ENCODE assay signal across 1 cellular context in the genomic region with DNA sequence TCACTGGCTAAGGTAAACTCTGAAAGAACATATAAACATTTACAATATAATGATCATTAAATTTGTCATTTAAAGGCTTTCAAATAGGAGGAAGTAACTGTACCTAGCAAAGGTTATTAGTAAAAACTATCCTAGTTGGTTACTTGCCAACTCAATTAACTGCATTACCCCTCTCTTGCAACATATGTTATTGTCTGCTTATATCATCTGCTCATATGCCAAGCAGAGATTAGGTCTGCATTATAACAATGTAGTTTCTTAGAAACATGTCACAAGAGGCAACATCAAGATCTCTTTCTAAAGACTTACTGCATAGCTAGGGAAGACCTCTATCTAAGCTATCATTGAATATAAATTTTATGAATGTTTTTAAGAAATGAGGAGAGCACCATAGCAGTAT.
TF ChIP-seq lines count a peak whose summit lies in the region.

No MANE protein-coding gene starts in this region.

TF ChIP-seq in K562, 482 proteins besides CTCF, POLR2A, EP300 and RAD21 (continued from another document):
- TF ChIP-seq STAT5B (CRISPR knock-in tag; IDR thresholded peaks at IDR 0.05) = no peak
- peak in 1 of 2 experiments; percentile 50; a peak in 1 of 4 replicates for TF ChIP-seq TRIM24 (IDR thresholded peaks at IDR 0.05)
- TF ChIP-seq CEBPG (CRISPR knock-in tag; IDR thresholded peaks at IDR 0.05) = no peak
- peak; percentile 20 to 51; a peak in 1 of 4 replicates for TF ChIP-seq CEBPG (tag; conservative IDR thresholded peaks at IDR 0.05 in 1 of 2, IDR thresholded peaks at IDR 0.05 in 1 of 2)
- no peak for TF ChIP-seq MAZ (CRISPR knock-in tag; conservative IDR thresholded peaks at IDR 0.05 in 1 of 2, IDR thresholded peaks at IDR 0.05 in 1 of 2)
- TF ChIP-seq TAL1 (IDR thresholded peaks at IDR 0.05) = peak; percentile 43
- no peak for TF ChIP-seq FOXJ3 (CRISPR knock-in tag; IDR thresholded peaks at IDR 0.05)
- TF ChIP-seq, protein P1, sequence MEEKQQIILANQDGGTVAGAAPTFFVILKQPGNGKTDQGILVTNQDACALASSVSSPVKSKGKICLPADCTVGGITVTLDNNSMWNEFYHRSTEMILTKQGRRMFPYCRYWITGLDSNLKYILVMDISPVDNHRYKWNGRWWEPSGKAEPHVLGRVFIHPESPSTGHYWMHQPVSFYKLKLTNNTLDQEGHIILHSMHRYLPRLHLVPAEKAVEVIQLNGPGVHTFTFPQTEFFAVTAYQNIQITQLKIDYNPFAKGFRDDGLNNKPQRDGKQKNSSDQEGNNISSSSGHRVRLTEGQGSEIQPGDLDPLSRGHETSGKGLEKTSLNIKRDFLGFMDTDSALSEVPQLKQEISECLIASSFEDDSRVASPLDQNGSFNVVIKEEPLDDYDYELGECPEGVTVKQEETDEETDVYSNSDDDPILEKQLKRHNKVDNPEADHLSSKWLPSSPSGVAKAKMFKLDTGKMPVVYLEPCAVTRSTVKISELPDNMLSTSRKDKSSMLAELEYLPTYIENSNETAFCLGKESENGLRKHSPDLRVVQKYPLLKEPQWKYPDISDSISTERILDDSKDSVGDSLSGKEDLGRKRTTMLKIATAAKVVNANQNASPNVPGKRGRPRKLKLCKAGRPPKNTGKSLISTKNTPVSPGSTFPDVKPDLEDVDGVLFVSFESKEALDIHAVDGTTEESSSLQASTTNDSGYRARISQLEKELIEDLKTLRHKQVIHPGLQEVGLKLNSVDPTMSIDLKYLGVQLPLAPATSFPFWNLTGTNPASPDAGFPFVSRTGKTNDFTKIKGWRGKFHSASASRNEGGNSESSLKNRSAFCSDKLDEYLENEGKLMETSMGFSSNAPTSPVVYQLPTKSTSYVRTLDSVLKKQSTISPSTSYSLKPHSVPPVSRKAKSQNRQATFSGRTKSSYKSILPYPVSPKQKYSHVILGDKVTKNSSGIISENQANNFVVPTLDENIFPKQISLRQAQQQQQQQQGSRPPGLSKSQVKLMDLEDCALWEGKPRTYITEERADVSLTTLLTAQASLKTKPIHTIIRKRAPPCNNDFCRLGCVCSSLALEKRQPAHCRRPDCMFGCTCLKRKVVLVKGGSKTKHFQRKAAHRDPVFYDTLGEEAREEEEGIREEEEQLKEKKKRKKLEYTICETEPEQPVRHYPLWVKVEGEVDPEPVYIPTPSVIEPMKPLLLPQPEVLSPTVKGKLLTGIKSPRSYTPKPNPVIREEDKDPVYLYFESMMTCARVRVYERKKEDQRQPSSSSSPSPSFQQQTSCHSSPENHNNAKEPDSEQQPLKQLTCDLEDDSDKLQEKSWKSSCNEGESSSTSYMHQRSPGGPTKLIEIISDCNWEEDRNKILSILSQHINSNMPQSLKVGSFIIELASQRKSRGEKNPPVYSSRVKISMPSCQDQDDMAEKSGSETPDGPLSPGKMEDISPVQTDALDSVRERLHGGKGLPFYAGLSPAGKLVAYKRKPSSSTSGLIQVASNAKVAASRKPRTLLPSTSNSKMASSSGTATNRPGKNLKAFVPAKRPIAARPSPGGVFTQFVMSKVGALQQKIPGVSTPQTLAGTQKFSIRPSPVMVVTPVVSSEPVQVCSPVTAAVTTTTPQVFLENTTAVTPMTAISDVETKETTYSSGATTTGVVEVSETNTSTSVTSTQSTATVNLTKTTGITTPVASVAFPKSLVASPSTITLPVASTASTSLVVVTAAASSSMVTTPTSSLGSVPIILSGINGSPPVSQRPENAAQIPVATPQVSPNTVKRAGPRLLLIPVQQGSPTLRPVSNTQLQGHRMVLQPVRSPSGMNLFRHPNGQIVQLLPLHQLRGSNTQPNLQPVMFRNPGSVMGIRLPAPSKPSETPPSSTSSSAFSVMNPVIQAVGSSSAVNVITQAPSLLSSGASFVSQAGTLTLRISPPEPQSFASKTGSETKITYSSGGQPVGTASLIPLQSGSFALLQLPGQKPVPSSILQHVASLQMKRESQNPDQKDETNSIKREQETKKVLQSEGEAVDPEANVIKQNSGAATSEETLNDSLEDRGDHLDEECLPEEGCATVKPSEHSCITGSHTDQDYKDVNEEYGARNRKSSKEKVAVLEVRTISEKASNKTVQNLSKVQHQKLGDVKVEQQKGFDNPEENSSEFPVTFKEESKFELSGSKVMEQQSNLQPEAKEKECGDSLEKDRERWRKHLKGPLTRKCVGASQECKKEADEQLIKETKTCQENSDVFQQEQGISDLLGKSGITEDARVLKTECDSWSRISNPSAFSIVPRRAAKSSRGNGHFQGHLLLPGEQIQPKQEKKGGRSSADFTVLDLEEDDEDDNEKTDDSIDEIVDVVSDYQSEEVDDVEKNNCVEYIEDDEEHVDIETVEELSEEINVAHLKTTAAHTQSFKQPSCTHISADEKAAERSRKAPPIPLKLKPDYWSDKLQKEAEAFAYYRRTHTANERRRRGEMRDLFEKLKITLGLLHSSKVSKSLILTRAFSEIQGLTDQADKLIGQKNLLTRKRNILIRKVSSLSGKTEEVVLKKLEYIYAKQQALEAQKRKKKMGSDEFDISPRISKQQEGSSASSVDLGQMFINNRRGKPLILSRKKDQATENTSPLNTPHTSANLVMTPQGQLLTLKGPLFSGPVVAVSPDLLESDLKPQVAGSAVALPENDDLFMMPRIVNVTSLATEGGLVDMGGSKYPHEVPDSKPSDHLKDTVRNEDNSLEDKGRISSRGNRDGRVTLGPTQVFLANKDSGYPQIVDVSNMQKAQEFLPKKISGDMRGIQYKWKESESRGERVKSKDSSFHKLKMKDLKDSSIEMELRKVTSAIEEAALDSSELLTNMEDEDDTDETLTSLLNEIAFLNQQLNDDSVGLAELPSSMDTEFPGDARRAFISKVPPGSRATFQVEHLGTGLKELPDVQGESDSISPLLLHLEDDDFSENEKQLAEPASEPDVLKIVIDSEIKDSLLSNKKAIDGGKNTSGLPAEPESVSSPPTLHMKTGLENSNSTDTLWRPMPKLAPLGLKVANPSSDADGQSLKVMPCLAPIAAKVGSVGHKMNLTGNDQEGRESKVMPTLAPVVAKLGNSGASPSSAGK (IDR thresholded peaks at IDR 0.05) = no peak
- TF ChIP-seq U2AF2 (optimal IDR thresholded peaks at IDR 0.05; ENCODE audit: low read depth, low read length) = no peak
- no peak for TF ChIP-seq KAT7 (CRISPR knock-in tag; IDR thresholded peaks at IDR 0.05; ENCODE audit: borderline replicate concordance)
- TF ChIP-seq CBFA2T3 (IDR thresholded peaks at IDR 0.05) = peak; percentile 13; the same call in 1 of the 2 replicates
- TF ChIP-seq ZEB2 (IDR thresholded peaks at IDR 0.05) = no peak
- no peak for TF ChIP-seq MTA2 (IDR thresholded peaks at IDR 0.05; ENCODE audit: low read depth)
- 0 out of 2 replicates have a peak, but pooled peaks have one; percentile 31 for TF ChIP-seq ZNF589 (CRISPR knock-in tag; IDR thresholded peaks at IDR 0.05; ENCODE audit: low read depth)
